In genomic region chr9:134895849-134896833, GRCh38 we compare ENCODE assay signal across 9 cellular contexts. TPM values are rescaled to one million over a fixed set of nuclear protein-coding genes. Genes with fewer than 3 reads are reported as not detected.
DNase-seq lines count a peak whose midpoint lies in the region; ATAC-seq and TF ChIP-seq lines count a peak whose summit lies in the region.
"Had no signal": no experiment of that assay in that cellular context is flagged by ENCODE, and none has a peak within 500 bp of the region (broad histone marks: within the 10 kb centered on the region; RNA-seq: fewer than 3 reads in every experiment).

No MANE protein-coding gene starts in this region.

- H3K4me1 ChIP-seq in spleen: peaks cover 0 to 48% (median 11%) of the 10 kb centered on the region in 6 donors

- POLR2A ChIA-PET in HEK293T (lab: Yijun Ruan, JAX): no interaction called here

- H3K27ac ChIP-seq in spleen: peak overlapping the region in 7 of 8 donors; percentile 56 to 88 (median 74)

- no peak for TF ChIP-seq POLR2A in spleen (IDR thresholded peaks at IDR 0.05)

- ATAC-seq in Right ventricle myocardium superior (ENCODE audit: poor library complexity): peak; percentile 80
- no peak for ATAC-seq in GM18502 (IDR thresholded peaks at IDR 0.05; ENCODE audit: poor library complexity, unreplicated experiment)
- no peak for ATAC-seq in GM18907 (IDR thresholded peaks at IDR 0.05; ENCODE audit: unreplicated experiment)
- no peak for ATAC-seq in HG03354 (IDR thresholded peaks at IDR 0.05; ENCODE audit: poor library complexity, severe bottlenecking, unreplicated experiment)
- ATAC-seq in HG02840 (IDR thresholded peaks at IDR 0.05; ENCODE audit: low FRiP score, unreplicated experiment): no peak

- no peak for TF ChIP-seq CTCF in spleen (IDR thresholded peaks at IDR 0.05 in 8 of 11, conservative IDR thresholded peaks at IDR 0.05 in 3 of 11)

- CTCF ChIA-PET in HEK293T (lab: Yijun Ruan, JAX): no interaction called here

- DNase-seq in HEK293T (ENCODE audit: extremely low spot score) (peak; percentile 73), SW480 (ENCODE audit: low spot score) (peak; percentile 11), Right ventricle myocardium superior (peak; percentile 64), spleen (no peak)

- WGBS in spleen, 5 donors: 50 to 59% (median 53%) methylated on average over 12 to 14 of the region's 14 CpGs

- no peak overlapping the region for H3K4me3 ChIP-seq in spleen

- H3K9me3 ChIP-seq in spleen: peaks cover 0 to 28% (median 16%) of the 10 kb centered on the region in 8 donors

- no peaks in the 10 kb centered on the region for H3K36me3 ChIP-seq in spleen

- intact Hi-C loops in Right ventricle myocardium superior (cut with DNase I) (loop anchor here (10.0 kb wide), 1 partner anchor 111 kb away; no protein-coding TSS in a partner anchor), spleen (cut with DNase I; ENCODE audit: low total_unique reads) (no loop called here)

- peaks cover 0 to 12% (median 0%) of the 10 kb centered on the region in 7 donors for H3K27me3 ChIP-seq in spleen (replicated peaks in 1 of 7)

TF ChIP-seq in HEK293T, 16 proteins besides CTCF, POLR2A, EP300 and RAD21:
- TF ChIP-seq FOXA1 (IDR thresholded peaks at IDR 0.05): no peak
- no peak for TF ChIP-seq ZNF384 (IDR thresholded peaks at IDR 0.05)
- TF ChIP-seq CTBP1 (IDR thresholded peaks at IDR 0.05; ENCODE audit: borderline replicate concordance): no peak
- TF ChIP-seq LEF1 (IDR thresholded peaks at IDR 0.05; ENCODE audit: borderline replicate concordance): no peak
- TF ChIP-seq ELF4 (IDR thresholded peaks at IDR 0.05): no peak
- TF ChIP-seq L3MBTL2 (conservative IDR thresholded peaks at IDR 0.05): peak; percentile 44; the same call in 1 of the 2 replicates

RNA-seq across cellular contexts. Expression of gene FCN2, which starts 15.5 kb away (rescaled TPM):
- total RNA-seq in Right ventricle myocardium superior (0.30 TPM), spleen (1 to 10 TPM in 4 of 7 donors, under 1 TPM in 2, not detected in 1; 0.65 to 7.6 (median 1.9) TPM)
- polyA plus RNA-seq in spleen: 1 to 10 TPM in 2 of 3 donors, under 1 TPM in 1; 0.38 to 3.7 (median 1.0) TPM
- total RNA-seq: mononuclear cell had no signal

RNA-seq across cellular contexts. Expression of gene FCN1, which starts 21.6 kb away (rescaled TPM):
- total RNA-seq in Right ventricle myocardium superior: 4.0 TPM
- total RNA-seq in spleen: 100 to 1,000 TPM in 3 of 7 donors, 10 to 100 TPM in 4; 33.1 to 209 (median 77.5) TPM
- 10 to 100 TPM in 2 of 3 donors, 1 to 10 TPM in 1; 5.2 to 30.0 (median 21.9) TPM for polyA plus RNA-seq in spleen
